In the genomic region with DNA sequence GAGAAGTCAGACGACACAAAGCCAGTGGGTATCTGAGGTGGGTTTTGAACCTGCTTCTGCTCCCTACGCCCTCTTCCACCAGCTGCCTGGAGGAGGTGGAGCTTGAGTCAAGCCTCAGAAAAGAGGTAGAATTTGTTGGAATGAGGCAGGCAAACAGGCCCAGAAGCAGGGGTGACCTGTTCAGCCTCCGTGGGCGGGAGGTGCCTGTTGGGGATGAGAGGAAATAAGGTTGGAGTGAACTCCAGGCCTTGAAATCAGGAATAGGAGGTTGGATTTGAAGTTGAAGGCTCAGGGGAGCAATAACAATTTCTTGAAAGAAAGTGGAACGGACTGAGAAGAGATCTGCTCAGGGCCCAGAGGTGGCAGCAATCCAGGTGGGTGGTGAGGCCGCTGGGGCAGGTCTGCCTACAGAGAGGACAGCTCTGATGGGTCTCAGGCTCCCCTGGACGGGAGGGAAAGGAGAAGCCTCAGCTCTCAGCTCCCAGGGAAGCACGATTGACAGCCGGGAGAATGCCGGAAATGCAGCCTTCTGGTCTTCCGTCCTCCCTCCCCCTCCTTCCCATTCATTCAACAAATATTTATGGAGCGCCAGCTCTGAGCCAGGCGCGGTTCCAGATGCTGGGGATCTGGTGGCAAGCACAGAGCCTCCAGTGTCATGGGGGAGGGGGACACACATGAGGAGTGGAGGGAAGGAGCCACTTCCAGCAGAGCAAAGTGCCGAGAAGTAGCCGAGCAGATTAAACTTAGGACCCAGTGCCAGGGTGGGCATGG, we compare ENCODE assay signal across 1 cellular context.
TF ChIP-seq lines count a peak whose summit lies in the region.

No MANE protein-coding gene starts in this region.

TF ChIP-seq in A549, 52 proteins besides CTCF, POLR2A, EP300 and RAD21 (continued from another document):
- TF ChIP-seq, protein P1, sequence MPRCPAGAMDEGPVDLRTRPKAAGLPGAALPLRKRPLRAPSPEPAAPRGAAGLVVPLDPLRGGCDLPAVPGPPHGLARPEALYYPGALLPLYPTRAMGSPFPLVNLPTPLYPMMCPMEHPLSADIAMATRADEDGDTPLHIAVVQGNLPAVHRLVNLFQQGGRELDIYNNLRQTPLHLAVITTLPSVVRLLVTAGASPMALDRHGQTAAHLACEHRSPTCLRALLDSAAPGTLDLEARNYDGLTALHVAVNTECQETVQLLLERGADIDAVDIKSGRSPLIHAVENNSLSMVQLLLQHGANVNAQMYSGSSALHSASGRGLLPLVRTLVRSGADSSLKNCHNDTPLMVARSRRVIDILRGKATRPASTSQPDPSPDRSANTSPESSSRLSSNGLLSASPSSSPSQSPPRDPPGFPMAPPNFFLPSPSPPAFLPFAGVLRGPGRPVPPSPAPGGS (IDR thresholded peaks at IDR 0.05): no peak
- no peak for TF ChIP-seq SREBF2 (IDR thresholded peaks at IDR 0.05)
- no peak for TF ChIP-seq FOSL2 (IDR thresholded peaks at IDR 0.05)
- TF ChIP-seq FOSL2 (CRISPR knock-in tag; IDR thresholded peaks at IDR 0.05): peak; percentile 68
- TF ChIP-seq BHLHE40 (IDR thresholded peaks at IDR 0.05; ENCODE audit: low read depth, low read length): no peak
- TF ChIP-seq, protein P2, sequence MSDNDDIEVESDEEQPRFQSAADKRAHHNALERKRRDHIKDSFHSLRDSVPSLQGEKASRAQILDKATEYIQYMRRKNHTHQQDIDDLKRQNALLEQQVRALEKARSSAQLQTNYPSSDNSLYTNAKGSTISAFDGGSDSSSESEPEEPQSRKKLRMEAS (IDR thresholded peaks at IDR 0.05): peak; percentile 60
